Comparison of ENCODE assay signal across 10 cellular contexts in the genomic region with DNA sequence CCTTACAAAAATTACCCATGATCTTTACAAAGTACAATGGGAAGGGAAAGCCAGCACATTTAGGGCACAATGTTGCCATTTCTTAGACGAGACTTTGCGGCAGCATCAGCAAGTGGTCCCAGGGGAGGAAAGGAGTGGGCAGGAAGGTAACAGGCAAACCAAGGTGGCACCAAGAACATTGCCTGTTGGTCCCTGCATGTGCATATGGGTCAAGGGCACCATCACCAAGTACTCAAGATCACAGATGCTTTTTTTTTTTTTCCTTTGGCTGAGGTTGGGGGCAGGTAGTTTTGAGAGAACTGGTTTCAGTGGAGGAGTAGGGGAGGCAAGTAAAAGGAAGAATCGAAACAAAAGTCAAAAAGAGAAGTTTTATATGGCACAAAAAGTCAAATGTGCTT. TPM values are rescaled to one million over a fixed set of nuclear protein-coding genes. Genes with fewer than 3 reads are reported as not detected.
DNase-seq lines count a peak whose midpoint lies in the region; ATAC-seq and TF ChIP-seq lines count a peak whose summit lies in the region.
"Had no signal": no experiment of that assay in that cellular context is flagged by ENCODE, and none has a peak within 500 bp of the region (broad histone marks: within the 10 kb centered on the region; RNA-seq: fewer than 3 reads in every experiment).

No MANE protein-coding gene starts in this region.

- no peaks in the 10 kb centered on the region for H3K36me3 ChIP-seq in lower lobe of right lung

- peak; percentile 24 for DNase-seq in MV-4-11 (lab: John Stamatoyannopoulos, UW)
- no peak for DNase-seq in lower lobe of right lung
- no peak for DNase-seq in SW480 (ENCODE audit: low spot score)
- DNase-seq in foreskin melanocyte: no peak
- no peak for DNase-seq in C1 segment of cervical spinal cord (lab: John Stamatoyannopoulos, UW)
- DNase-seq in NCI-H1436 treated with DMSO at 0.1 percent for 48 hours (lab: John Stamatoyannopoulos, UW): no peak

- H3K9me3 ChIP-seq in lower lobe of right lung: no peaks in the 10 kb centered on the region

- intact Hi-C loops in lower lobe of right lung (cut with DNase I): no loop called here

- TF ChIP-seq CTCF in lower lobe of right lung (IDR thresholded peaks at IDR 0.05): no peak

- no peaks in the 10 kb centered on the region for H3K27me3 ChIP-seq in lower lobe of right lung (ENCODE audit: low read depth)

- ATAC-seq in GM19452 (IDR thresholded peaks at IDR 0.05; ENCODE audit: unreplicated experiment): peak; percentile 15
- no peak for ATAC-seq in lower lobe of right lung
- ATAC-seq: Right ventricle myocardium inferior had no signal

- H3K4me3 ChIP-seq in GM08714 (ENCODE audit: low read length): peak overlapping the region; percentile 94
- H3K4me3 ChIP-seq in lower lobe of right lung: peak overlapping the region; percentile 50

- H3K4me1 ChIP-seq in lower lobe of right lung: no peaks in the 10 kb centered on the region

- peak overlapping the region; percentile 81 for H3K27ac ChIP-seq in lower lobe of right lung

RNA-seq across cellular contexts. Expression of a gene that starts 0.8 kb away (rescaled TPM):
- 40.5 TPM for total RNA-seq in lower lobe of right lung
- total RNA-seq: HT-29 had no signal
